ENCODE assay signal across 1 cellular context in the genomic region with DNA sequence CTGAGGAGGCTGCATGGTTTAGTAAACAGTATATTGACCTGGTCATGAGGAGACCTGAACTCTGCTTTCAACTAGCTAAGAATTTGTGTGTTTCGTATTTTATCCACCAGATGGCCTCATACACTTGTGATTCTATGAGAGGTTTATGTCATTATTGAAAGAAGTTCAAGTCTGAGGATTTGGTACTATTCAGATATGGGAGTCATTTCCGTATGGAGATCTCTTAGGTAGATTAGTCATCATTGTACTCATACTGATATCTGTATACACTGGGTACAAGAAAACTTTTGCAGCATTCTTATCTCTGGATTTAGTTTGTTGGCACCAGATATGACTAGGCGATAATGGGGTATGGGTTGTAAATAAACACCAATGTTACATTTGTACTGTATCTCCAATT.
TF ChIP-seq lines count a peak whose summit lies in the region.

No MANE protein-coding gene starts in this region.

TF ChIP-seq in SK-N-SH treated with all-trans-retinoic acid at 6 μM for 48 hours, 23 proteins besides CTCF, POLR2A, EP300 and RAD21 (continued from another document):
- TF ChIP-seq, protein P1, sequence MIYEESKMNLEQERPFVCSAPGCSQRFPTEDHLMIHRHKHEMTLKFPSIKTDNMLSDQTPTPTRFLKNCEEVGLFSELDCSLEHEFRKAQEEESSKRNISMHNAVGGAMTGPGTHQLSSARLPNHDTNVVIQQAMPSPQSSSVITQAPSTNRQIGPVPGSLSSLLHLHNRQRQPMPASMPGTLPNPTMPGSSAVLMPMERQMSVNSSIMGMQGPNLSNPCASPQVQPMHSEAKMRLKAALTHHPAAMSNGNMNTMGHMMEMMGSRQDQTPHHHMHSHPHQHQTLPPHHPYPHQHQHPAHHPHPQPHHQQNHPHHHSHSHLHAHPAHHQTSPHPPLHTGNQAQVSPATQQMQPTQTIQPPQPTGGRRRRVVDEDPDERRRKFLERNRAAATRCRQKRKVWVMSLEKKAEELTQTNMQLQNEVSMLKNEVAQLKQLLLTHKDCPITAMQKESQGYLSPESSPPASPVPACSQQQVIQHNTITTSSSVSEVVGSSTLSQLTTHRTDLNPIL (CRISPR knock-in tag; IDR thresholded peaks at IDR 0.05; ENCODE audit: low read depth): no peak
- TF ChIP-seq TCF4 (CRISPR knock-in tag; IDR thresholded peaks at IDR 0.05; ENCODE audit: borderline replicate concordance): no peak
- TF ChIP-seq, protein P2, sequence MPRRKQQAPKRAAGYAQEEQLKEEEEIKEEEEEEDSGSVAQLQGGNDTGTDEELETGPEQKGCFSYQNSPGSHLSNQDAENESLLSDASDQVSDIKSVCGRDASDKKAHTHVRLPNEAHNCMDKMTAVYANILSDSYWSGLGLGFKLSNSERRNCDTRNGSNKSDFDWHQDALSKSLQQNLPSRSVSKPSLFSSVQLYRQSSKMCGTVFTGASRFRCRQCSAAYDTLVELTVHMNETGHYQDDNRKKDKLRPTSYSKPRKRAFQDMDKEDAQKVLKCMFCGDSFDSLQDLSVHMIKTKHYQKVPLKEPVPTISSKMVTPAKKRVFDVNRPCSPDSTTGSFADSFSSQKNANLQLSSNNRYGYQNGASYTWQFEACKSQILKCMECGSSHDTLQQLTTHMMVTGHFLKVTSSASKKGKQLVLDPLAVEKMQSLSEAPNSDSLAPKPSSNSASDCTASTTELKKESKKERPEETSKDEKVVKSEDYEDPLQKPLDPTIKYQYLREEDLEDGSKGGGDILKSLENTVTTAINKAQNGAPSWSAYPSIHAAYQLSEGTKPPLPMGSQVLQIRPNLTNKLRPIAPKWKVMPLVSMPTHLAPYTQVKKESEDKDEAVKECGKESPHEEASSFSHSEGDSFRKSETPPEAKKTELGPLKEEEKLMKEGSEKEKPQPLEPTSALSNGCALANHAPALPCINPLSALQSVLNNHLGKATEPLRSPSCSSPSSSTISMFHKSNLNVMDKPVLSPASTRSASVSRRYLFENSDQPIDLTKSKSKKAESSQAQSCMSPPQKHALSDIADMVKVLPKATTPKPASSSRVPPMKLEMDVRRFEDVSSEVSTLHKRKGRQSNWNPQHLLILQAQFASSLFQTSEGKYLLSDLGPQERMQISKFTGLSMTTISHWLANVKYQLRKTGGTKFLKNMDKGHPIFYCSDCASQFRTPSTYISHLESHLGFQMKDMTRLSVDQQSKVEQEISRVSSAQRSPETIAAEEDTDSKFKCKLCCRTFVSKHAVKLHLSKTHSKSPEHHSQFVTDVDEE (CRISPR knock-in tag; IDR thresholded peaks at IDR 0.05): no peak
- TF ChIP-seq ZNF8 (CRISPR knock-in tag; IDR thresholded peaks at IDR 0.05): no peak
- TF ChIP-seq BACH2 (CRISPR knock-in tag; IDR thresholded peaks at IDR 0.05; ENCODE audit: borderline replicate concordance): no peak
- no peak for TF ChIP-seq ZFP3 (CRISPR knock-in tag; IDR thresholded peaks at IDR 0.05)
- TF ChIP-seq GLIS3 (CRISPR knock-in tag; IDR thresholded peaks at IDR 0.05): no peak
- TF ChIP-seq OSR1 (CRISPR knock-in tag; IDR thresholded peaks at IDR 0.05): no peak
